Comparison of ENCODE assay signal across 1 cellular context in genomic region chr15:66498501-66499386, GRCh38.
TF ChIP-seq lines count a peak whose summit lies in the region.

No MANE protein-coding gene starts in this region.

TF ChIP-seq in K562, 482 proteins besides CTCF, POLR2A, EP300 and RAD21 (continued from another document):
- TF ChIP-seq VEZF1 (CRISPR knock-in tag; IDR thresholded peaks at IDR 0.05): no peak
- TF ChIP-seq HLTF (IDR thresholded peaks at IDR 0.05): no peak
- TF ChIP-seq C11orf30 (IDR thresholded peaks at IDR 0.05; ENCODE audit: low read depth): peak; percentile 17; the same call in 1 of the 2 replicates
- no peak for TF ChIP-seq ZBTB33 (CRISPR knock-in tag; IDR thresholded peaks at IDR 0.05)
- TF ChIP-seq ERF (CRISPR knock-in tag; IDR thresholded peaks at IDR 0.05): no peak
- TF ChIP-seq UBTF (IDR thresholded peaks at IDR 0.05; ENCODE audit: borderline replicate concordance in 1 of 2, low read depth in 2 of 2, low read length in 2 of 2): no peak
- TF ChIP-seq SMARCB1 (IDR thresholded peaks at IDR 0.05; ENCODE audit: insufficient read length, low read depth): no peak
- no peak for TF ChIP-seq KDM5B (IDR thresholded peaks at IDR 0.05; ENCODE audit: insufficient replicate concordance, low read depth, low read length)
- no peak for TF ChIP-seq MYC (IDR thresholded peaks at IDR 0.05; ENCODE audit: low read depth, low read length)
- TF ChIP-seq MYC (CRISPR knock-in tag; IDR thresholded peaks at IDR 0.05; ENCODE audit: borderline replicate concordance, low read depth): no peak
- no peak for TF ChIP-seq TFAP4 (CRISPR knock-in tag; IDR thresholded peaks at IDR 0.05; ENCODE audit: borderline replicate concordance)
- TF ChIP-seq ELK3 (CRISPR knock-in tag; IDR thresholded peaks at IDR 0.05): no peak
- TF ChIP-seq TSHZ1 (CRISPR knock-in tag; IDR thresholded peaks at IDR 0.05): no peak
- peak; percentile 36; the same call in 1 of the 2 replicates for TF ChIP-seq POLR2AphosphoS5 (IDR thresholded peaks at IDR 0.05; ENCODE audit: control insufficient read depth, insufficient read depth, low read depth, low read length)
- TF ChIP-seq MXD1 (CRISPR knock-in tag; IDR thresholded peaks at IDR 0.05; ENCODE audit: borderline replicate concordance, poor library complexity, severe bottlenecking): no peak
- peak; percentile 60 for TF ChIP-seq POLR2B (IDR thresholded peaks at IDR 0.05; ENCODE audit: low read depth, partially characterized antibody)
- no peak for TF ChIP-seq ZFPM2 (CRISPR knock-in tag; IDR thresholded peaks at IDR 0.05)
- no peak for TF ChIP-seq CBX8 (IDR thresholded peaks at IDR 0.05; ENCODE audit: borderline replicate concordance, extremely low read depth, low read depth, low read length, poor library complexity, severe bottlenecking)
- peak; percentile 57 for TF ChIP-seq CEBPG (CRISPR knock-in tag; IDR thresholded peaks at IDR 0.05)
- no peak for TF ChIP-seq CEBPG (tag; conservative IDR thresholded peaks at IDR 0.05 in 1 of 2, IDR thresholded peaks at IDR 0.05 in 1 of 2)
- TF ChIP-seq HMG20B (CRISPR knock-in tag; IDR thresholded peaks at IDR 0.05): no peak
- TF ChIP-seq ZNF347 (CRISPR knock-in tag; IDR thresholded peaks at IDR 0.05; ENCODE audit: low read depth): no peak
- TF ChIP-seq CEBPB (tag; IDR thresholded peaks at IDR 0.05): no peak
